In genomic region chr4:118669220-118669619, GRCh38 we compare ENCODE assay signal across 7 cellular contexts. TPM values are rescaled to one million over a fixed set of nuclear protein-coding genes. Genes with fewer than 3 reads are reported as not detected.
DNase-seq lines count a peak whose midpoint lies in the region; ATAC-seq, FAIRE-seq and TF ChIP-seq lines count a peak whose summit lies in the region.
"Not testable (repeated sequence)": the region's sequence is repeated elsewhere in the genome, so short reads cannot be mapped to it uniquely, and the experiment has no call there.

No MANE protein-coding gene starts in this region.

- not testable (repeated sequence) for H3K27ac ChIP-seq in adrenal gland; fibroblast of lung (ENCODE audit: insufficient read depth, low read length); HepG2 (ENCODE audit: extremely low read length, insufficient read depth, low read length)

- not testable (repeated sequence) for ATAC-seq in HepG2

- H3K36me3 ChIP-seq in NT2/D1 (ENCODE audit: insufficient read depth, insufficient read length, low read length); adrenal gland (replicated peaks in 1 of 2); fibroblast of lung (ENCODE audit: control insufficient read depth, insufficient read depth, low read length); HepG2 (replicated peaks in 1 of 2; ENCODE audit: control insufficient read depth in 1 of 2, insufficient read depth in 2 of 2, low read length in 2 of 2): not testable (repeated sequence)

- not testable (repeated sequence) for TF ChIP-seq EP300 in HepG2 (IDR thresholded peaks at IDR 0.05; ENCODE audit: low read depth in 2 of 2, low read length in 2 of 2); HepG2 (CRISPR knock-in tag; IDR thresholded peaks at IDR 0.05; ENCODE audit: borderline replicate concordance)

- not testable (repeated sequence) for H4K20me1 ChIP-seq in fibroblast of lung (ENCODE audit: control insufficient read depth, extremely low read depth, insufficient read depth, low read length); HepG2 (ENCODE audit: insufficient read depth, low read length)

- DNase-seq in GM20000 (ENCODE audit: low spot score) (peak; percentile 12), NT2/D1 (ENCODE audit: low read depth, low spot score) (peak; percentile 75), adrenal gland (peak; percentile 41 to 79 (median 67)), fibroblast of lung (ENCODE audit: low read depth in 2 of 2) (peak; percentile 65 to 80), HepG2 (ENCODE audit: low spot score) (peak; percentile 58), skeletal muscle cell (ENCODE audit: low read depth) (peak; percentile 33)
- DNase-seq in activated CD4-positive, alpha-beta T cell treated with anti-CD3 and anti-CD28 coated beads for 4 hours = peak; percentile 20 to 32

- not testable (repeated sequence) for H2AFZ ChIP-seq in fibroblast of lung (ENCODE audit: low read length); HepG2 (ENCODE audit: low read length)

- H3K9ac ChIP-seq in NT2/D1 (ENCODE audit: insufficient read length, low read depth); fibroblast of lung (ENCODE audit: insufficient read depth, low read length); HepG2 (ENCODE audit: insufficient read depth, low read depth, low read length): not testable (repeated sequence)

- TF ChIP-seq CTCF in GM20000 (IDR thresholded peaks at IDR 0.05; ENCODE audit: extremely low read depth, missing control alignments); adrenal gland (IDR thresholded peaks at IDR 0.05); fibroblast of lung (conservative IDR thresholded peaks at IDR 0.05 in 1 of 2, IDR thresholded peaks at IDR 0.05 in 1 of 2; ENCODE audit: low read depth in 1 of 2, low read length in 2 of 2); HepG2 (CRISPR knock-in tag; IDR thresholded peaks at IDR 0.05): not testable (repeated sequence)

- H3K79me2 ChIP-seq in fibroblast of lung (ENCODE audit: control insufficient read depth, insufficient read depth, low read length); HepG2 (ENCODE audit: insufficient read depth, low read length): not testable (repeated sequence)

- TF ChIP-seq POLR2A in adrenal gland (IDR thresholded peaks at IDR 0.05); HepG2 (IDR thresholded peaks at IDR 0.05; ENCODE audit: insufficient read depth in 1 of 2, low read depth in 2 of 2, low read length in 2 of 2): not testable (repeated sequence)

- not testable (repeated sequence) for H3K4me1 ChIP-seq in NT2/D1 (ENCODE audit: insufficient read depth, insufficient read length); adrenal gland (replicated peaks in 1 of 2); fibroblast of lung (ENCODE audit: control insufficient read depth, extremely low read depth, insufficient read depth, low read length); HepG2 (ENCODE audit: insufficient read depth, low read length)

- not testable (repeated sequence) for H3K27me3 ChIP-seq in NT2/D1 (ENCODE audit: insufficient read depth, insufficient read length); adrenal gland; fibroblast of lung (ENCODE audit: control insufficient read depth, insufficient read depth, low read length); HepG2 (ENCODE audit: control insufficient read depth in 1 of 2, insufficient read depth in 2 of 2, low read length in 2 of 2)

- FAIRE-seq in HepG2 (lab: Jason Lieb, UNC) = not testable (repeated sequence)

- BruUV-seq in HepG2 (replicated peaks; lab: Mats Ljungman, UMichigan) = not testable (repeated sequence)

- not testable (repeated sequence) for TF ChIP-seq RAD21 in HepG2 (CRISPR knock-in tag; IDR thresholded peaks at IDR 0.05)

- in situ Hi-C loops in HepG2 (cut with HindIII; ENCODE audit: extremely low pct_ligation_motif_present, low pct_unique_long_range_greater_than_20kb) = not testable (repeated sequence)

- not testable (repeated sequence) for H3K9me3 ChIP-seq in NT2/D1 (ENCODE audit: insufficient read depth, low read length); adrenal gland (replicated peaks in 1 of 3); fibroblast of lung (ENCODE audit: control insufficient read depth, insufficient read depth, low read depth, low read length); HepG2 (ENCODE audit: low read length)

- not testable (repeated sequence) for H3K4me2 ChIP-seq in fibroblast of lung (ENCODE audit: extremely low read depth, insufficient read depth, low read length); HepG2 (ENCODE audit: low read depth, low read length)

- H3K4me3 ChIP-seq in NT2/D1 (ENCODE audit: insufficient read length, low read depth); adrenal gland; fibroblast of lung (replicated peaks in 1 of 4; ENCODE audit: control extremely low read depth in 1 of 4, insufficient read depth in 1 of 4, low read depth in 3 of 4, low read length in 4 of 4); HepG2 (replicated peaks in 1 of 3; ENCODE audit: insufficient read depth in 1 of 3, low read depth in 2 of 3, low read length in 3 of 3); skeletal muscle cell (ENCODE audit: low read depth, low read length): not testable (repeated sequence)

- CTCF ChIA-PET in HepG2 (lab: Yijun Ruan, JAX; ENCODE audit: low intra/inter-chr PET ratio, low total read pairs) = not testable (repeated sequence)

- intact Hi-C loops in adrenal gland (cut with DNase I); HepG2 (cut with micrococcal nuclease; ENCODE audit: unreplicated experiment): not testable (repeated sequence)

- WGBS in adrenal gland, 4 donors = 22 to 67% (median 30%) methylated on average over 1 of the region's 1 CpG
- WGBS in HepG2 (ENCODE audit: low lambda C conversion rate) = 10% methylated on average over 1 of the region's 1 CpG

- POLR2A ChIA-PET in HepG2 (lab: Yijun Ruan, JAX) = not testable (repeated sequence)

TF ChIP-seq in HepG2, 621 proteins besides CTCF, POLR2A, EP300 and RAD21 (continues in another document):
- TF ChIP-seq ZNF331 (CRISPR knock-in tag; IDR thresholded peaks at IDR 0.05) = peak; percentile 93

RNA-seq across cellular contexts. Expression of gene METTL14, which starts 16.0 kb away (rescaled TPM):
- total RNA-seq in adrenal gland (10 to 100 TPM in 7 of 8 donors, 1 to 10 TPM in 1; 8.8 to 50.8 (median 34.4) TPM), fibroblast of lung (15.9 and 18.2 TPM in 2 replicates), HepG2 (2016; rRNA removed; fragmentation: Illumina TruSeq; extraction: Trizol) (44.9 and 68.5 TPM in 2 replicates)
- polyA plus RNA-seq in adrenal gland (10 to 100 TPM in 1 of 3 donors, 1 to 10 TPM in 2; 5.1 to 40.9 (median 6.2) TPM), fibroblast of lung (24.6 and 29.7 TPM in 2 replicates), HepG2 (2011; rRNA removed) (10.0 and 11.6 TPM in 2 replicates)
- polyA plus RNA-seq in fibroblast of lung (2012) = 16.7 and 18.7 TPM in 2 replicates
- 0.52 and 8.1 TPM in 2 replicates for polyA minus RNA-seq in fibroblast of lung (ENCODE audit: low replicate concordance)
- total RNA-seq in HepG2 (2016; cell fraction: cytosol; rRNA removed; fragmentation: Illumina TruSeq; extraction: Trizol; ENCODE audit: low read depth) = 4.9 and 5.0 TPM in 2 replicates
- total RNA-seq in HepG2 (2016; cell fraction: insoluble cytoplasmic fraction; rRNA removed; fragmentation: Illumina TruSeq; extraction: Trizol) = 43.6 and 68.0 TPM in 2 replicates
- total RNA-seq in HepG2 (2016; cell fraction: membrane; rRNA removed; fragmentation: Illumina TruSeq; extraction: Trizol) = 12.1 and 16.2 TPM in 2 replicates
- 34.2 and 35.0 TPM in 2 replicates for total RNA-seq in HepG2 (2016; cell fraction: nucleus; rRNA removed; fragmentation: Illumina TruSeq; extraction: Trizol)
- 2.8 and 6.4 TPM in 2 replicates for polyA plus RNA-seq in HepG2 (2011; cell fraction: cytosol; rRNA removed)
- 6.9 and 9.3 TPM in 2 replicates for polyA plus RNA-seq in HepG2 (2011; cell fraction: nucleus; rRNA removed)
- 14.8 and 14.9 TPM in 2 replicates for polyA plus RNA-seq in HepG2 (2012)
- 1.0 and 1.2 TPM in 2 replicates for polyA plus RNA-seq in HepG2 (2016; cell fraction: cytosol; fragmentation: Illumina TruSeq; extraction: Trizol; ENCODE audit: low read depth)
- polyA plus RNA-seq in HepG2 (2016; cell fraction: insoluble cytoplasmic fraction; fragmentation: Illumina TruSeq; extraction: Trizol; ENCODE audit: low read depth) = 43.0 and 45.1 TPM in 2 replicates
- 2.0 and 3.0 TPM in 2 replicates for polyA plus RNA-seq in HepG2 (2016; cell fraction: membrane; fragmentation: Illumina TruSeq; extraction: Trizol; ENCODE audit: low read depth)
- 28.7 and 29.3 TPM in 2 replicates for polyA plus RNA-seq in HepG2 (2016; cell fraction: nucleus; fragmentation: Illumina TruSeq; extraction: Trizol; ENCODE audit: insufficient read depth, low read depth)
- 1.3 and 6.3 TPM in 2 replicates for polyA minus RNA-seq in HepG2 (2011; rRNA and poly(A)+ RNA removed; ENCODE audit: low replicate concordance)
- polyA minus RNA-seq in HepG2 (2011; cell fraction: cytosol; rRNA and poly(A)+ RNA removed) = 8.9 and 9.8 TPM in 2 replicates
- polyA minus RNA-seq in HepG2 (2011; cell fraction: nucleus; rRNA and poly(A)+ RNA removed) = 28.7 and 36.2 TPM in 2 replicates

Comparison
In these comparisons a context has a peak if more than half of its experiments do, and no peak if none do; other contexts are left out.
1. DNase-seq: peak in every context shown above with its lines; median percentile 75 in NT2/D1; 72 in fibroblast of lung; 67 in adrenal gland; 58 in HepG2; 33 in skeletal muscle cell; 26 in activated CD4-positive, alpha-beta T cell treated with anti-CD3 and anti-CD28 coated beads for 4 hours; 12 in GM20000.